Comparison of ENCODE assay signal across 23 cellular contexts in genomic region chr13:23325191-23325590, GRCh38.
DNase-seq lines count a peak whose midpoint lies in the region; ATAC-seq, FAIRE-seq and TF ChIP-seq lines count a peak whose summit lies in the region.
"Had no signal": no experiment of that assay in that cellular context is flagged by ENCODE, and none has a peak within 500 bp of the region (broad histone marks: within the 10 kb centered on the region; RNA-seq: fewer than 3 reads in every experiment).

No MANE protein-coding gene starts in this region.

- no peak overlapping the region for H3K27ac ChIP-seq in sigmoid colon
- H3K27ac ChIP-seq: adrenal gland, heart right ventricle, SK-N-MC, spleen, thyroid gland had no signal

- ATAC-seq in GM18858 (IDR thresholded peaks at IDR 0.05; ENCODE audit: unreplicated experiment): peak; percentile 31
- peak; percentile 50 for ATAC-seq in GM19351 (IDR thresholded peaks at IDR 0.05; ENCODE audit: unreplicated experiment)
- ATAC-seq in HG03066 (IDR thresholded peaks at IDR 0.05; ENCODE audit: low read depth, unreplicated experiment): peak; percentile 38
- ATAC-seq: activated CD8-positive, alpha-beta memory T cell treated with anti-CD3 and anti-CD28 coated beads, Interleukin-2, amount 10 ng/mL, durations not matched to agents 7 days and 5 days; heart right ventricle; natural killer cell treated with Interleukin-12 subunit alpha and Interleukin-12 subunit beta and Interleukin-15 and Interleukin-18, amount 100 ng/mL, for 72 hours; PC-3 had no signal

- no peak for TF ChIP-seq POLR2A in sigmoid colon (IDR thresholded peaks at IDR 0.05)

- no peaks in the 10 kb centered on the region for H3K9me3 ChIP-seq in sigmoid colon
- H3K9me3 ChIP-seq: adrenal gland, heart right ventricle, thyroid gland had no signal

- H3K27me3 ChIP-seq in bronchial epithelial cell (ENCODE audit: control insufficient read depth, insufficient read depth, low read length): no peaks in the 10 kb centered on the region
- H3K27me3 ChIP-seq in sigmoid colon: no peaks in the 10 kb centered on the region
- H3K27me3 ChIP-seq: adrenal gland, heart right ventricle, spleen, thyroid gland had no signal

- no peak for TF ChIP-seq CTCF in bronchial epithelial cell (IDR thresholded peaks at IDR 0.05; ENCODE audit: insufficient read depth, low read length, severe bottlenecking)
- no peak for TF ChIP-seq CTCF in sigmoid colon (IDR thresholded peaks at IDR 0.05)

- no peak for FAIRE-seq in bronchial epithelial cell (lab: Jason Lieb, UNC)

- H3K4me3 ChIP-seq in bronchial epithelial cell (ENCODE audit: low read depth, low read length) (no peak overlapping the region), sigmoid colon (no peak overlapping the region)
- H3K4me3 ChIP-seq: adrenal gland, GM23338, heart right ventricle, SK-N-MC, spleen, thyroid gland had no signal

- DNase-seq in bronchial epithelial cell (ENCODE audit: low read depth) (peak; percentile 92), cerebellum (ENCODE audit: low spot score) (no peak), sigmoid colon (no peak), NCI-H82 treated with DMSO at 0.1 percent for 48 hours (lab: John Stamatoyannopoulos, UW; ENCODE audit: unreplicated experiment) (no peak)
- DNase-seq: activated CD4-positive, alpha-beta T cell treated with anti-CD3 and anti-CD28 coated beads for 1 hour; activated CD8-positive, alpha-beta memory T cell treated with anti-CD3 and anti-CD28 coated beads, Interleukin-2, amount 10 ng/mL, durations not matched to agents 7 days and 5 days; activated effector memory CD4-positive, alpha-beta T cell treated with anti-CD3 and anti-CD28 coated beads, Interleukin-2, amount 50 U/mL, for 16 hours; adrenal gland; COR-L47; effector memory CD4-positive, alpha-beta T cell; heart right ventricle; mesendoderm; NCI-H2029 treated with DMSO at 0.1 percent for 48 hours; PC-3; spleen; T1000; thyroid gland had no signal

- intact Hi-C loops in sigmoid colon (cut with DNase I): no loop called here

- no peak for TF ChIP-seq EP300 in sigmoid colon (IDR thresholded peaks at IDR 0.05)

- peaks cover 0 to 20% (median 17%) of the 10 kb centered on the region in 4 donors for H3K4me1 ChIP-seq in sigmoid colon
- H3K4me1 ChIP-seq: thyroid gland had no signal

- H3K36me3 ChIP-seq in bronchial epithelial cell (ENCODE audit: control insufficient read depth, insufficient read depth, low read length) (no peaks in the 10 kb centered on the region), sigmoid colon (no peaks in the 10 kb centered on the region)
- H3K36me3 ChIP-seq: adrenal gland, spleen, thyroid gland had no signal

- 58 to 70% methylated on average over 2 of the region's 2 CpGs for WGBS in sigmoid colon, 2 donors
